ENCODE assay signal across 8 cellular contexts in genomic region chr4:110516106-110516922, GRCh38. TPM values are rescaled to one million over a fixed set of nuclear protein-coding genes. Genes with fewer than 3 reads are reported as not detected.
DNase-seq lines count a peak whose midpoint lies in the region; ATAC-seq and TF ChIP-seq lines count a peak whose summit lies in the region.

No MANE protein-coding gene starts in this region.

- peak overlapping the region; percentile 47 for H3K27ac Mint-ChIP-seq in activated B cell treated with CpG ODN at 0.5 μM for 24 hours

- POLR2A ChIA-PET in activated B cell treated with CpG ODN at 0.5 μM for 24 hours (lab: Charles Lee): no interaction called here

- peaks cover 13% of the 10 kb centered on the region for H3K4me1 Mint-ChIP-seq in activated B cell treated with CpG ODN at 0.5 μM for 24 hours

- intact Hi-C loops in activated B cell treated with CpG ODN at 0.5 μM for 24 hours (cut with micrococcal nuclease): loop anchor here (1.0 to 10.0 kb wide), 7 partner anchors 172 to 1515 kb away; partner anchors contain the start of gene ELOVL6
- intact Hi-C loops in left colon (cut with DNase I, micrococcal nuclease): loop anchor here (5.0 to 10.0 kb wide), 3 partner anchors 172 to 512 kb away; no protein-coding TSS in a partner anchor

- H3K9me3 Mint-ChIP-seq in activated B cell treated with CpG ODN at 0.5 μM for 24 hours: no peaks in the 10 kb centered on the region

- H3K27me3 Mint-ChIP-seq in activated B cell treated with CpG ODN at 0.5 μM for 24 hours: peaks cover under 1% of the 10 kb centered on the region

- H3K4me3 Mint-ChIP-seq in activated B cell treated with CpG ODN at 0.5 μM for 24 hours: peak overlapping the region; percentile 94

- DNase-seq in NCI-H146 (lab: John Stamatoyannopoulos, UW) (peak; percentile 33), NCI-H146 treated with DMSO at 0.1 percent for 48 hours (lab: John Stamatoyannopoulos, UW; ENCODE audit: unreplicated experiment) (no peak), NCI-H2029 (lab: John Stamatoyannopoulos, UW) (peak; percentile 66), activated B cell treated with CpG ODN at 0.5 μM for 24 hours (peak; percentile 21), left colon (peak; percentile 79 to 84)
- DNase-seq in central memory CD4-positive, alpha-beta T cell: peak; percentile 67
- DNase-seq in stimulated activated CD4-positive, alpha-beta T cell treated with anti-CD3 and anti-CD28 coated beads, Interleukin-2, amount 100 ng/mL, for 4 hours (ENCODE audit: low read depth): peak; percentile 56

- TF ChIP-seq CTCF in activated B cell treated with CpG ODN at 0.5 μM for 24 hours (IDR thresholded peaks at IDR 0.05): peak; percentile 59

- CTCF ChIA-PET in activated B cell treated with CpG ODN at 0.5 μM for 24 hours (lab: Charles Lee): interaction anchor here (1.2 to 14.3 kb wide), 4 partner anchors 200 to 520 kb away, joined by 3 to 232 read pairs (median 76); no protein-coding TSS in a partner anchor

- ATAC-seq in HG02840 (IDR thresholded peaks at IDR 0.05; ENCODE audit: low FRiP score, unreplicated experiment) (peak; percentile 82), activated B cell treated with CpG ODN at 0.5 μM for 24 hours (ENCODE audit: low read depth) (peak; percentile 94), left colon (peak; percentile 99)

- no peaks in the 10 kb centered on the region for H3K36me3 Mint-ChIP-seq in activated B cell treated with CpG ODN at 0.5 μM for 24 hours (ENCODE audit: low read depth)

RNA-seq across cellular contexts. Expression of gene ENPEP, which starts 40.4 kb away (rescaled TPM):
- total RNA-seq in activated B cell treated with CpG ODN at 0.5 μM for 24 hours (not detected in 2 replicates), left colon (1 to 10 TPM; 1.6 to 2.0 TPM)
